1 cellular context compared by ENCODE assay signal in genomic region chr17:59786536-59787319, GRCh38.
TF ChIP-seq lines count a peak whose summit lies in the region.

No MANE protein-coding gene starts in this region.

TF ChIP-seq in A549, 52 proteins besides CTCF, POLR2A, EP300 and RAD21 (continued from another document):
- TF ChIP-seq USF2 (IDR thresholded peaks at IDR 0.05) (peak; percentile 94), FOSB (CRISPR knock-in tag; IDR thresholded peaks at IDR 0.05) (peak; percentile 93), CBX2 (IDR thresholded peaks at IDR 0.05; ENCODE audit: borderline replicate concordance, low read depth) (no peak), BHLHE40 (IDR thresholded peaks at IDR 0.05; ENCODE audit: low read depth, low read length) (0 out of 2 replicates have a peak, but pooled peaks have one; percentile 3), TP53 (CRISPR knock-in tag; IDR thresholded peaks at IDR 0.05) (peak; percentile 82; the same call in 1 of the 2 replicates), E2F6 (IDR thresholded peaks at IDR 0.05; ENCODE audit: borderline replicate concordance, low read depth) (0 out of 2 replicates have a peak, but pooled peaks have one; percentile 44), KDM5A (IDR thresholded peaks at IDR 0.05) (no peak), HOXB13 (CRISPR knock-in tag; IDR thresholded peaks at IDR 0.05; ENCODE audit: low read depth) (peak; percentile 62), HMGXB4 (CRISPR knock-in tag; IDR thresholded peaks at IDR 0.05; ENCODE audit: borderline replicate concordance) (peak; percentile 40; the same call in 1 of the 2 replicates), CHD2 (IDR thresholded peaks at IDR 0.05; ENCODE audit: low read length, partially characterized antibody) (peak; percentile 9), ELK1 (IDR thresholded peaks at IDR 0.05; ENCODE audit: low read depth, low read length) (no peak), NFE2L2 (conservative IDR thresholded peaks at IDR 0.05; ENCODE audit: low read length) (peak; percentile 38), FOXS1 (CRISPR knock-in tag; IDR thresholded peaks at IDR 0.05) (peak; percentile 74)
